21 cellular contexts compared by ENCODE assay signal in genomic region chr2:214019973-214020345, GRCh38.
DNase-seq lines count a peak whose midpoint lies in the region; ATAC-seq and TF ChIP-seq lines count a peak whose summit lies in the region.
"Had no signal": no experiment of that assay in that cellular context is flagged by ENCODE, and none has a peak within 500 bp of the region (broad histone marks: within the 10 kb centered on the region; RNA-seq: fewer than 3 reads in every experiment).

No MANE protein-coding gene starts in this region.

- H3K27me3 ChIP-seq in HCT116 (ENCODE audit: insufficient read depth, low read length) (no peaks in the 10 kb centered on the region), mesenchymal stem cell (ENCODE audit: control insufficient read depth in 1 of 2, insufficient read depth in 1 of 2, low read length in 2 of 2) (no peaks in the 10 kb centered on the region)
- no peaks in the 10 kb centered on the region for H3K27me3 ChIP-seq in CD8-positive, alpha-beta memory T cell (ENCODE audit: insufficient read depth, low read length, poor library complexity, severe bottlenecking)
- H3K27me3 ChIP-seq: testis, vagina had no signal

- H2AFZ ChIP-seq in HCT116 (ENCODE audit: low read depth, low read length, poor library complexity, severe bottlenecking) (no peak overlapping the region), mesenchymal stem cell (ENCODE audit: low read depth, low read length) (no peak overlapping the region)

- no peaks in the 10 kb centered on the region for H3K27me3 Mint-ChIP-seq in CD8-positive, alpha-beta memory T cell
- H3K27me3 Mint-ChIP-seq: activated CD4-positive, alpha-beta T cell treated with anti-CD3 and anti-CD28 coated beads, Interleukin-2, amount 10 ng/mL, durations not matched to agents 24 days and 14 days; activated CD8-positive, alpha-beta memory T cell treated with anti-CD3 and anti-CD28 coated beads, Interleukin-2, amount 10 ng/mL, durations not matched to agents 7 days and 5 days; activated naive CD4-positive, alpha-beta T cell treated with anti-CD3 and anti-CD28 coated beads, Interleukin-2, amount 10 ng/mL, durations not matched to agents 7 days and 5 days; central memory CD8-positive, alpha-beta T cell; stimulated activated naive B cell treated with anti-CD40 and anti-IgM and Interleukin-4, amounts not matched to agents 10 μg/mL and 1 μg/mL and 100 μg/mL, for 72 hours had no signal

- H3K4me1 ChIP-seq in HCT116 (ENCODE audit: control insufficient read depth in 1 of 2, insufficient read depth in 2 of 2, low read length in 2 of 2) (peaks cover 3 to 11% of the 10 kb centered on the region in 2 experiments; a peak in 3 of 4 replicates), mesenchymal stem cell (ENCODE audit: control insufficient read depth, insufficient read depth, low read depth, low read length) (peaks cover 3% of the 10 kb centered on the region)
- H3K4me1 ChIP-seq in CD8-positive, alpha-beta memory T cell (ENCODE audit: insufficient read depth, low read length) = no peaks in the 10 kb centered on the region
- H3K4me1 ChIP-seq: testis, vagina had no signal

- peak overlapping the region; percentile 54 for H4K8ac ChIP-seq in mesenchymal stem cell (ENCODE audit: low read length)

- CTCF ChIA-PET in HCT116 (lab: Charles Lee) = no interaction called here
- CTCF ChIA-PET in CD8-positive, alpha-beta memory T cell (lab: Charles Lee) = no interaction called here

- DNase-seq in HCT116 (ENCODE audit: low read depth, low spot score) (no peak), OCI-M1 (lab: John Stamatoyannopoulos, UW) (peak; percentile 17), cardiac fibroblast (ENCODE audit: low read depth in 2 of 2) (peak; percentile 33 to 46), mesenchymal stem cell (peak; percentile 12), cardiac septum (ENCODE audit: low spot score) (no peak), left ventricle myocardium superior (no peak)
- DNase-seq in CD8-positive, alpha-beta memory T cell = no peak
- DNase-seq: activated CD4-positive, alpha-beta T cell treated with anti-CD3 and anti-CD28 coated beads, Interleukin-2, amount 10 ng/mL, durations not matched to agents 24 days and 14 days; activated CD8-positive, alpha-beta memory T cell treated with anti-CD3 and anti-CD28 coated beads, Interleukin-2, amount 10 ng/mL, durations not matched to agents 7 days and 5 days; activated naive CD4-positive, alpha-beta T cell treated with anti-CD3 and anti-CD28 coated beads, Interleukin-2, amount 10 ng/mL, durations not matched to agents 7 days and 5 days; anterior cingulate cortex; CD4-positive, alpha-beta memory T cell; NCI-H2227 treated with DMSO at 0.1 percent for 48 hours; NCI-H748 treated with DMSO at 0.1 percent for 48 hours; SHP77 treated with DMSO at 0.1 percent for 48 hours; stimulated activated CD4-positive, alpha-beta T cell treated with anti-CD3 and anti-CD28 coated beads, Interleukin-2, amount 100 ng/mL, for 48 hours; stimulated activated naive B cell treated with anti-CD40 and anti-IgM and Interleukin-4, amounts not matched to agents 10 μg/mL and 1 μg/mL and 100 μg/mL, for 72 hours; testis had no signal

- no peaks in the 10 kb centered on the region for H4K20me1 ChIP-seq in HCT116 (ENCODE audit: insufficient read depth)

- BruUV-seq in HCT116 (replicated peaks; lab: Mats Ljungman, UMichigan) = no TSS peak

- RAD21 ChIA-PET in HCT116 (lab: Charles Lee; ENCODE audit: low non-redundant PET in 1 of 2, low total read pairs in 2 of 2, uncharacterized antibody in 2 of 2, unreplicated experiment in 2 of 2) = no interaction called here

- H3K9ac ChIP-seq in HCT116 (ENCODE audit: low read length) (no peak overlapping the region), mesenchymal stem cell (ENCODE audit: low read length) (peak overlapping the region; percentile 70)

- H3K4me3 ChIP-seq in HCT116 (replicated peaks in 1 of 2; ENCODE audit: low read depth in 1 of 2, low read length in 2 of 2) = no peak overlapping the region
- no peak overlapping the region for H3K4me3 ChIP-seq in cardiac fibroblast (replicated peaks in 1 of 2; ENCODE audit: low read depth in 2 of 2, low read length in 2 of 2)
- H3K4me3 ChIP-seq in mesenchymal stem cell (ENCODE audit: insufficient read depth in 1 of 2, low read depth in 1 of 2, low read length in 2 of 2) = no peak overlapping the region
- H3K4me3 ChIP-seq in CD8-positive, alpha-beta memory T cell (ENCODE audit: low read length) = no peak overlapping the region
- H3K4me3 ChIP-seq: GM12878, testis, vagina had no signal

- peak overlapping the region; percentile 39 for H4K91ac ChIP-seq in mesenchymal stem cell (ENCODE audit: low read length)

- H3K79me2 ChIP-seq in HCT116 (ENCODE audit: insufficient read depth, low read length) = no peaks in the 10 kb centered on the region

- no peak for TF ChIP-seq RAD21 in HCT116 (IDR thresholded peaks at IDR 0.05; ENCODE audit: low read depth)

- no peak overlapping the region for H3K4me3 Mint-ChIP-seq in CD8-positive, alpha-beta memory T cell
- H3K4me3 Mint-ChIP-seq: activated CD4-positive, alpha-beta T cell treated with anti-CD3 and anti-CD28 coated beads, Interleukin-2, amount 10 ng/mL, durations not matched to agents 24 days and 14 days; activated CD8-positive, alpha-beta memory T cell treated with anti-CD3 and anti-CD28 coated beads, Interleukin-2, amount 10 ng/mL, durations not matched to agents 7 days and 5 days; activated naive CD4-positive, alpha-beta T cell treated with anti-CD3 and anti-CD28 coated beads, Interleukin-2, amount 10 ng/mL, durations not matched to agents 7 days and 5 days; CD4-positive, alpha-beta memory T cell; central memory CD8-positive, alpha-beta T cell; stimulated activated naive B cell treated with anti-CD40 and anti-IgM and Interleukin-4, amounts not matched to agents 10 μg/mL and 1 μg/mL and 100 μg/mL, for 72 hours had no signal

- no peaks in the 10 kb centered on the region for H3K36me3 Mint-ChIP-seq in CD8-positive, alpha-beta memory T cell
- H3K36me3 Mint-ChIP-seq: activated CD8-positive, alpha-beta memory T cell treated with anti-CD3 and anti-CD28 coated beads, Interleukin-2, amount 10 ng/mL, durations not matched to agents 7 days and 5 days; activated naive CD4-positive, alpha-beta T cell treated with anti-CD3 and anti-CD28 coated beads, Interleukin-2, amount 10 ng/mL, durations not matched to agents 7 days and 5 days; CD4-positive, alpha-beta memory T cell; stimulated activated naive B cell treated with anti-CD40 and anti-IgM and Interleukin-4, amounts not matched to agents 10 μg/mL and 1 μg/mL and 100 μg/mL, for 72 hours had no signal

- no peaks in the 10 kb centered on the region; the same call in 1 of the 2 replicates for H3K9me2 ChIP-seq in HCT116 (ENCODE audit: insufficient read depth)

- H2BK120ac ChIP-seq in mesenchymal stem cell (ENCODE audit: low read depth, low read length) = no peak overlapping the region

- no peak overlapping the region for H3K14ac ChIP-seq in mesenchymal stem cell (ENCODE audit: low read length in 2 of 2)

- H2AK5ac ChIP-seq in mesenchymal stem cell (ENCODE audit: low read length, severe bottlenecking) = no peak overlapping the region

- peak overlapping the region in 1 of 2 experiments; percentile 66 for H2BK12ac ChIP-seq in mesenchymal stem cell (ENCODE audit: low read length in 2 of 2)

- H3K18ac ChIP-seq in mesenchymal stem cell (ENCODE audit: low read depth in 1 of 2, low read length in 2 of 2) = no peak overlapping the region

- H2BK15ac ChIP-seq in mesenchymal stem cell (ENCODE audit: low read depth, poor library complexity, severe bottlenecking) = no peak overlapping the region

- ATAC-seq in HCT116 (no peak), left ventricle myocardium superior (no peak)
- ATAC-seq: activated CD8-positive, alpha-beta memory T cell treated with anti-CD3 and anti-CD28 coated beads, Interleukin-2, amount 10 ng/mL, durations not matched to agents 7 days and 5 days had no signal

- H3K4me2 ChIP-seq in HCT116 (ENCODE audit: low read length) (no peak overlapping the region), mesenchymal stem cell (ENCODE audit: low read length, poor library complexity, severe bottlenecking) (no peak overlapping the region)

- H3K27ac ChIP-seq in HCT116 (ENCODE audit: low read depth, low read length) = no peak overlapping the region
- no peak overlapping the region for H3K27ac ChIP-seq in mesenchymal stem cell (ENCODE audit: low read length, poor library complexity, severe bottlenecking)
- no peak overlapping the region for H3K27ac ChIP-seq in CD8-positive, alpha-beta memory T cell (ENCODE audit: low read depth, low read length)
- H3K27ac ChIP-seq: testis, vagina had no signal

- H3K23ac ChIP-seq in mesenchymal stem cell (ENCODE audit: low read length in 2 of 2) = no peak overlapping the region

- no peaks in the 10 kb centered on the region for H3K4me1 Mint-ChIP-seq in CD8-positive, alpha-beta memory T cell
- H3K4me1 Mint-ChIP-seq: activated CD4-positive, alpha-beta T cell treated with anti-CD3 and anti-CD28 coated beads, Interleukin-2, amount 10 ng/mL, durations not matched to agents 24 days and 14 days; activated CD8-positive, alpha-beta memory T cell treated with anti-CD3 and anti-CD28 coated beads, Interleukin-2, amount 10 ng/mL, durations not matched to agents 7 days and 5 days; activated naive CD4-positive, alpha-beta T cell treated with anti-CD3 and anti-CD28 coated beads, Interleukin-2, amount 10 ng/mL, durations not matched to agents 7 days and 5 days; CD4-positive, alpha-beta memory T cell; central memory CD8-positive, alpha-beta T cell; stimulated activated naive B cell treated with anti-CD40 and anti-IgM and Interleukin-4, amounts not matched to agents 10 μg/mL and 1 μg/mL and 100 μg/mL, for 72 hours had no signal

- intact Hi-C loops in HCT116 (cut with micrococcal nuclease) (no loop called here), cardiac septum (cut with DNase I) (no loop called here), left ventricle myocardium superior (cut with micrococcal nuclease) (no loop called here)

- 96% methylated on average over 2 of the region's 4 CpGs for WGBS in mesenchymal stem cell

- TF ChIP-seq POLR2A in HCT116 (IDR thresholded peaks at IDR 0.05; ENCODE audit: borderline replicate concordance, extremely low read depth, insufficient read depth, insufficient read length) = no peak

- H2BK5ac ChIP-seq in mesenchymal stem cell (ENCODE audit: low read depth, low read length, poor library complexity, severe bottlenecking) = no peak overlapping the region

- POLR2A ChIA-PET in HCT116 (lab: Charles Lee) = no interaction called here
- POLR2A ChIA-PET in CD8-positive, alpha-beta memory T cell (lab: Charles Lee) = no interaction called here

- H3K9me3 ChIP-seq in HCT116 (ENCODE audit: control insufficient read depth in 1 of 2, insufficient read depth in 1 of 2, low read depth in 1 of 2, low read length in 2 of 2) = no peaks in the 10 kb centered on the region
- no peaks in the 10 kb centered on the region for H3K9me3 ChIP-seq in mesenchymal stem cell (ENCODE audit: control insufficient read depth, low read length)
- no peaks in the 10 kb centered on the region for H3K9me3 ChIP-seq in CD8-positive, alpha-beta memory T cell (ENCODE audit: low read length)
- H3K9me3 ChIP-seq: testis, vagina had no signal

- no peak for TF ChIP-seq CTCF in HCT116 (IDR thresholded peaks at IDR 0.05 in 2 of 3, conservative IDR thresholded peaks at IDR 0.05 in 1 of 3; ENCODE audit: borderline replicate concordance in 1 of 3, insufficient read depth in 1 of 3, low read depth in 2 of 3, low read length in 2 of 3)
- TF ChIP-seq CTCF in cardiac fibroblast (IDR thresholded peaks at IDR 0.05; ENCODE audit: low read depth, low read length) = no peak

- H3K36me3 ChIP-seq in HCT116 (ENCODE audit: control insufficient read depth in 1 of 2, insufficient read depth in 2 of 2, low read length in 2 of 2) (no peaks in the 10 kb centered on the region), mesenchymal stem cell (ENCODE audit: control insufficient read depth in 1 of 2, insufficient read depth in 2 of 2, low read depth in 1 of 2, low read length in 2 of 2) (no peaks in the 10 kb centered on the region)
- no peaks in the 10 kb centered on the region for H3K36me3 ChIP-seq in CD8-positive, alpha-beta memory T cell (ENCODE audit: insufficient read depth, low read length)
- H3K36me3 ChIP-seq: vagina had no signal

- no peak overlapping the region for H3K4ac ChIP-seq in mesenchymal stem cell (ENCODE audit: low read depth in 1 of 2, low read length in 2 of 2)

- no peaks in the 10 kb centered on the region for H3K79me1 ChIP-seq in mesenchymal stem cell (replicated peaks; ENCODE audit: low read length, poor library complexity, severe bottlenecking)

- no peak overlapping the region for H3K27ac Mint-ChIP-seq in CD8-positive, alpha-beta memory T cell
- H3K27ac Mint-ChIP-seq: activated CD4-positive, alpha-beta T cell treated with anti-CD3 and anti-CD28 coated beads, Interleukin-2, amount 10 ng/mL, durations not matched to agents 24 days and 14 days; activated CD8-positive, alpha-beta memory T cell treated with anti-CD3 and anti-CD28 coated beads, Interleukin-2, amount 10 ng/mL, durations not matched to agents 7 days and 5 days; activated naive CD4-positive, alpha-beta T cell treated with anti-CD3 and anti-CD28 coated beads, Interleukin-2, amount 10 ng/mL, durations not matched to agents 7 days and 5 days; CD4-positive, alpha-beta memory T cell; stimulated activated naive B cell treated with anti-CD40 and anti-IgM and Interleukin-4, amounts not matched to agents 10 μg/mL and 1 μg/mL and 100 μg/mL, for 72 hours had no signal

- peaks cover 0 to 2% (median 0%) of the 10 kb centered on the region in 5 donors for H3K9me3 Mint-ChIP-seq in CD8-positive, alpha-beta memory T cell
- H3K9me3 Mint-ChIP-seq: activated CD4-positive, alpha-beta T cell treated with anti-CD3 and anti-CD28 coated beads, Interleukin-2, amount 10 ng/mL, durations not matched to agents 24 days and 14 days; activated naive CD4-positive, alpha-beta T cell treated with anti-CD3 and anti-CD28 coated beads, Interleukin-2, amount 10 ng/mL, durations not matched to agents 7 days and 5 days had no signal

Comparison
In these comparisons a context has a peak if more than half of its experiments do, and no peak if none do; other contexts are left out.
1. DNase-seq: peak in OCI-M1 (single experiment), cardiac fibroblast (2 of 2) and mesenchymal stem cell (single experiment); none in HCT116 (single experiment), cardiac septum (single experiment), left ventricle myocardium superior (single experiment) and CD8-positive, alpha-beta memory T cell (0 of 5).